14 cellular contexts compared by ENCODE assay signal in genomic region chr13:27131906-27132305, GRCh38. TPM values are rescaled to one million over a fixed set of nuclear protein-coding genes. Genes with fewer than 3 reads are reported as not detected.
DNase-seq lines count a peak whose midpoint lies in the region; ATAC-seq and TF ChIP-seq lines count a peak whose summit lies in the region.
"Had no signal": no experiment of that assay in that cellular context is flagged by ENCODE, and none has a peak within 500 bp of the region (broad histone marks: within the 10 kb centered on the region; RNA-seq: fewer than 3 reads in every experiment).

No MANE protein-coding gene starts in this region.

- peaks cover 85% of the 10 kb centered on the region for H3K4me1 Mint-ChIP-seq in stimulated activated naive CD8-positive, alpha-beta T cell treated with anti-CD3 and anti-CD28 coated beads, Interleukin-15, Interleukin-2, amounts not matched to agents 100 ng/mL and 50 ng/mL, for 24 hours (ENCODE audit: low read depth)
- H3K4me1 Mint-ChIP-seq in T-cell: peaks cover 71 to 86% (median 81%) of the 10 kb centered on the region in 3 donors

- no peak overlapping the region for H3K4me3 ChIP-seq in epithelial cell of esophagus (ENCODE audit: low read length)

- H3K9me3 Mint-ChIP-seq in stimulated activated naive CD8-positive, alpha-beta T cell treated with anti-CD3 and anti-CD28 coated beads, Interleukin-15, Interleukin-2, amounts not matched to agents 100 ng/mL and 50 ng/mL, for 24 hours: no peaks in the 10 kb centered on the region
- H3K9me3 Mint-ChIP-seq in T-cell: peaks cover 0 to 4% (median 0%) of the 10 kb centered on the region in 3 donors

- H3K27me3 Mint-ChIP-seq in stimulated activated naive CD8-positive, alpha-beta T cell treated with anti-CD3 and anti-CD28 coated beads, Interleukin-15, Interleukin-2, amounts not matched to agents 100 ng/mL and 50 ng/mL, for 24 hours: no peaks in the 10 kb centered on the region
- no peaks in the 10 kb centered on the region for H3K27me3 Mint-ChIP-seq in T-cell
- H3K27me3 Mint-ChIP-seq: naive B cell had no signal

- POLR2A ChIA-PET in T-cell (lab: Charles Lee): interaction anchor here in 1 of 2 donors (0.6 kb wide), 1 partner anchor 32 kb away, joined by 4 read pairs; no protein-coding TSS in a partner anchor

- CTCF ChIA-PET in T-cell (lab: Charles Lee): interaction anchor here in 1 of 2 donors (0.7 kb wide), 1 partner anchor 119 kb away, joined by 3 read pairs; the partner anchor contains the start of gene RPL21

- H3K27ac Mint-ChIP-seq in stimulated activated naive CD8-positive, alpha-beta T cell treated with anti-CD3 and anti-CD28 coated beads, Interleukin-15, Interleukin-2, amounts not matched to agents 100 ng/mL and 50 ng/mL, for 24 hours: peak overlapping the region; percentile 96
- H3K27ac Mint-ChIP-seq in T-cell: peak overlapping the region; percentile 61 to 81

- peak overlapping the region; percentile 50 for H3K4me3 Mint-ChIP-seq in stimulated activated naive CD8-positive, alpha-beta T cell treated with anti-CD3 and anti-CD28 coated beads, Interleukin-15, Interleukin-2, amounts not matched to agents 100 ng/mL and 50 ng/mL, for 24 hours
- peak overlapping the region in 1 of 3 donors; percentile 45 for H3K4me3 Mint-ChIP-seq in T-cell

- DNase-seq in stimulated activated naive CD8-positive, alpha-beta T cell treated with anti-CD3 and anti-CD28 coated beads, Interleukin-15, Interleukin-2, amounts not matched to agents 100 U/mL and 50 U/mL, for 24 hours: no peak
- DNase-seq in T-cell: no peak
- peak; percentile 29 for DNase-seq in epithelial cell of esophagus (ENCODE audit: low read depth)
- DNase-seq in C1 segment of cervical spinal cord (lab: John Stamatoyannopoulos, UW): no peak
- no peak for DNase-seq in SHP77 treated with DMSO at 0.1 percent for 48 hours (lab: John Stamatoyannopoulos, UW)
- no peak for DNase-seq in MV-4-11 (lab: John Stamatoyannopoulos, UW)
- DNase-seq: effector memory CD4-positive, alpha-beta T cell; Kasumi-1; naive B cell; NCI-H1694; NCI-H526 treated with DMSO at 0.1 percent for 48 hours; stimulated activated CD4-positive, alpha-beta T cell treated with anti-CD3 and anti-CD28 coated beads, Interleukin-2, amount 100 ng/mL, for 48 hours had no signal

- H3K36me3 Mint-ChIP-seq in stimulated activated naive CD8-positive, alpha-beta T cell treated with anti-CD3 and anti-CD28 coated beads, Interleukin-15, Interleukin-2, amounts not matched to agents 100 ng/mL and 50 ng/mL, for 24 hours (ENCODE audit: low read depth): peaks cover 41% of the 10 kb centered on the region
- H3K36me3 Mint-ChIP-seq in T-cell: peaks cover 13% of the 10 kb centered on the region

- no peak for ATAC-seq in stimulated activated naive CD8-positive, alpha-beta T cell treated with anti-CD3 and anti-CD28 coated beads, Interleukin-15, Interleukin-2, amounts not matched to agents 100 U/mL and 50 U/mL, for 24 hours
- no peak for ATAC-seq in T-cell (replicated peaks in 1 of 4)
- ATAC-seq in GM18519 (IDR thresholded peaks at IDR 0.05; ENCODE audit: low FRiP score, unreplicated experiment): no peak

- no peak for TF ChIP-seq CTCF in epithelial cell of esophagus (IDR thresholded peaks at IDR 0.05; ENCODE audit: insufficient read depth, low read depth, low read length, missing control alignments)

RNA-seq across cellular contexts. Expression of gene USP12, which starts 39.7 kb away (rescaled TPM):
- total RNA-seq in T-cell: 10 to 100 TPM; 20.9 to 43.6 (median 21.8) TPM
